1 cellular context compared by ENCODE assay signal in the genomic region with DNA sequence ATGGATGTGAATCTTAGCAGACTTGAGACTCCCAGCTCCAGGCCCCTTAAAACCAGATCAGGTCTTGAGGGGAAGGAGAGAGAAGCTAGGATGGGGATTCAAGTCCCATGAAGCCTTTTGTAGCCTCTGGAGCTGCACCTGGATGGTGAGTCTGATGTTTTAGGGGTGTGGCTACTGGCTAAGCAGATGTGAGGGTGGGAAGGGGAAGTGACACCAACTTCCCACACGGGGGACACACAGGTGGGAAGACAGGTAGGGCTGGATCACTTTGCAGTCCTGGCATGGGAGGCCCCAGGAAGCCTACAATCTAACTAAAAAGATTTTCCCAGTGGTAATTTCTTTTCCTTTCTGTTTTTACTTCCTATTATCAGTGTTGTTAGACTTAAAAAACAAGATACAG.
TF ChIP-seq lines count a peak whose summit lies in the region.

No MANE protein-coding gene starts in this region.

TF ChIP-seq in HepG2, 621 proteins besides CTCF, POLR2A, EP300 and RAD21:
- TF ChIP-seq NR0B2 (CRISPR knock-in tag; IDR thresholded peaks at IDR 0.05) (no peak), ZKSCAN1 (IDR thresholded peaks at IDR 0.05; ENCODE audit: low read length) (no peak)
TF ChIP-seq in HepG2: peak in this region for 0.
